Comparison of ENCODE assay signal across 8 cellular contexts in the genomic region with DNA sequence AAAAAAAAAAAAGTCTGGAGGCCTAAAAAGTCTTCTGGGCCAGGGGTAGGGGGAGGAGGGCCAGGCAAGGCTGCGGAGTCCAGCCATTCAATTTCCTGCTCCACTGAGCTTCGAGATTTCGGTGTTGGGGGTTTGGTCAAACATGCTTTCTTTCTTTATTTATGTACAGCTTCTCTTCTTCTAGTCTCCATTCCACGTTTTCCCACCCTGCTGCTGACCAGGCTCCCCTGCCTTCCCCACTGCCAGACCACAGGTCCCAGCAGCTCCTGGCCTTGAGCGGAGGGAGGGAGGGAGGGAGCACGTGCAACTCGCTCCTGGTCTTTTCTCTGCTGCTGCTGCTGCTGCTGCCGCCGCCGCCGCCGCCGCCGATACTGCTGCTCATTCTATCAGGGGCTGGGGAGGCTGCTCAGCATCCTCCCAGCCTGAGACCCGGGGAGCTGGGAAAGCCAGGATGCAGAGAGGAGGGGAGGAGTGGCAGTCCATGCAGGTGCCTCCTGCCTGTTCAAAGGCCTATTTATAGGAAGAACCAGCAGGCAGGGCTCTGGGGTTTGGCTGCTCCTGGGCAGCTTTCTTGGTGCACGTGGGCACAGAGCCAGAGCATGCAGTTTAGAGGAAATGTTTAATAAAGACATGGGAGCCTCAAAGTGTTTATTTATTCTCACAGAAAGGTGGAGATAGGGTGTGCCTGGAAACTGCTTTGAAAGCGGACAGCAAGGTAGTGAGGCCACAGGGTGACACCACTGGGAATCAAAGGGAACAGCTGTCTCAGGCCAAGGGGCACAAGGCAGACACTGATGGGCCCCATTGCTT. TPM values are rescaled to one million over a fixed set of nuclear protein-coding genes. Genes with fewer than 3 reads are reported as not detected.
DNase-seq lines count a peak whose midpoint lies in the region; ATAC-seq and TF ChIP-seq lines count a peak whose summit lies in the region.

No MANE protein-coding gene starts in this region.

- TF ChIP-seq EP300 in suprapubic skin (IDR thresholded peaks at IDR 0.05): no peak

- no peak overlapping the region for H3K27ac Mint-ChIP-seq in activated naive CD8-positive, alpha-beta T cell treated with anti-CD3 and anti-CD28 coated beads for 36 hours

- 12% methylated on average over 15 of the region's 17 CpGs for WGBS in suprapubic skin

- H3K4me3 Mint-ChIP-seq in activated naive CD8-positive, alpha-beta T cell treated with anti-CD3 and anti-CD28 coated beads for 36 hours: peak overlapping the region; percentile 29

- H3K27me3 ChIP-seq in suprapubic skin: peaks cover 20% of the 10 kb centered on the region

- H3K36me3 Mint-ChIP-seq in activated naive CD8-positive, alpha-beta T cell treated with anti-CD3 and anti-CD28 coated beads for 36 hours: no peaks in the 10 kb centered on the region

- H3K9me3 Mint-ChIP-seq in activated naive CD8-positive, alpha-beta T cell treated with anti-CD3 and anti-CD28 coated beads for 36 hours: no peaks in the 10 kb centered on the region

- no peak overlapping the region for H3K27ac ChIP-seq in suprapubic skin

- H3K4me1 ChIP-seq in suprapubic skin: peaks cover 41% of the 10 kb centered on the region

- DNase-seq in NCI-H1092 (lab: John Stamatoyannopoulos, UW): peak; percentile 70
- no peak for DNase-seq in NCI-H1092 treated with DMSO at 0.1 percent for 48 hours (lab: John Stamatoyannopoulos, UW)
- no peak for DNase-seq in activated naive CD8-positive, alpha-beta T cell treated with anti-CD3 and anti-CD28 coated beads for 36 hours
- peak; percentile 68 for DNase-seq in iris pigment epithelial cell (ENCODE audit: low read depth)
- peak in 1 of 2 donors; percentile 70 for DNase-seq in suprapubic skin (ENCODE audit: low spot score in 2 of 2)
- DNase-seq in AML-193 (lab: John Stamatoyannopoulos, UW): no peak

- peaks cover 52% of the 10 kb centered on the region for H3K27me3 Mint-ChIP-seq in activated naive CD8-positive, alpha-beta T cell treated with anti-CD3 and anti-CD28 coated beads for 36 hours

- no peak for TF ChIP-seq POLR2A in suprapubic skin (IDR thresholded peaks at IDR 0.05)

- H3K36me3 ChIP-seq in suprapubic skin: no peaks in the 10 kb centered on the region

- peaks cover 5% of the 10 kb centered on the region for H3K4me1 Mint-ChIP-seq in activated naive CD8-positive, alpha-beta T cell treated with anti-CD3 and anti-CD28 coated beads for 36 hours

- H3K4me3 ChIP-seq in suprapubic skin: peak overlapping the region; percentile 35

- no peak for TF ChIP-seq CTCF in suprapubic skin (IDR thresholded peaks at IDR 0.05)

- H3K9me3 ChIP-seq in suprapubic skin: no peaks in the 10 kb centered on the region

- ATAC-seq in GM18867 (IDR thresholded peaks at IDR 0.05; ENCODE audit: unreplicated experiment) (no peak), GM18511 (IDR thresholded peaks at IDR 0.05; ENCODE audit: unreplicated experiment) (no peak)

RNA-seq across cellular contexts. Expression of a gene that starts 23.4 kb away (rescaled TPM):
- under 1 TPM; 0.40 to 0.54 TPM for total RNA-seq in activated naive CD8-positive, alpha-beta T cell treated with anti-CD3 and anti-CD28 coated beads for 36 hours
- 10 to 100 TPM; 10.4 to 16.1 (median 12.8) TPM for total RNA-seq in suprapubic skin

Comparison
In these comparisons a context has a peak if more than half of its experiments do, and no peak if none do; other contexts are left out.
1. DNase-seq: peak in NCI-H1092 (single experiment) and iris pigment epithelial cell (single experiment); none in NCI-H1092 treated with DMSO at 0.1 percent for 48 hours (single experiment), activated naive CD8-positive, alpha-beta T cell treated with anti-CD3 and anti-CD28 coated beads for 36 hours (single experiment) and AML-193 (0 of 2).
2. RNA of a gene that starts 23.4 kb away (total RNA-seq): 10.4 to 16.1 TPM in suprapubic skin; 0.40 to 0.54 TPM in activated naive CD8-positive, alpha-beta T cell treated with anti-CD3 and anti-CD28 coated beads for 36 hours; every median in the first group is over 4 times any median in the second.